In the genomic region with DNA sequence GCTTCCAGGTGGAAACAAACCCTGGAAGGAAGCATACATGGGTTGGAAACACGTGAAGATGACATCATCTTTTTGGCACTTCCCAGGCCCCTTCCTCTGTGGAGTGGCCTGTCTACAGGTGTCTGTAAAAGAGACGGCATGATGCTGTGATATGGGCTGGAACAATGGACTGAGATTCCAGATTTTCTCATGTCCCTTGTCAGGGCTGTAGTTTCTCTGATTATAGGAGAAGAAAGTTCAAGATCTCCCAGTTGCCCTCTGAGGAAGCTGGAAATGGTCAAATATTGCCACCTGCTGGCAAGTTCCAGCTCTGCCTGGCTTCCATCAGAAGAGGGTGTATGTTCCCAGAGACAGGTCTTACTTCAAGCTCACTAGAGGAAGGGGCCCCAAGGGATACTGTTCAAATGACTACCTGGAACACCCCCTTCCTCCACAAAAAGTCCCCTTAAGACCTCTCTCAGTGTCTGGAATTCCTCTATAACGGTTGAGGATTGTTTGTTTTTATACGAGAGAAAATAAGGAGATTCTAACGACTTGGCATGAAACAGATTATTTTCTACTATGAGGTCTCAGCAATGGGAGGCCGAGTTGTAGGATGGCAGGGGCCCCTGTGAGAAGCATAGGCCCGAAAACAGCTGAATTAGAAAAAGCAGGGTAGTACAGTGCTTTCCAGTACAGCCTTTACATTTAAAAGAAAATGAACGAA, we compare ENCODE assay signal across 8 cellular contexts. TPM values are rescaled to one million over a fixed set of nuclear protein-coding genes. Genes with fewer than 3 reads are reported as not detected.
DNase-seq lines count a peak whose midpoint lies in the region; ATAC-seq lines count a peak whose summit lies in the region.

No MANE protein-coding gene starts in this region.

- intact Hi-C loops in activated naive CD4-positive, alpha-beta T cell treated with anti-CD3 and anti-CD28 coated beads for 36 hours (cut with micrococcal nuclease) = loop anchor here (1.0 to 5.0 kb wide), 9 partner anchors 39 to 604 kb away; a partner anchor contains a TSS
- intact Hi-C loops in posterior cingulate gyrus (cut with DNase I) = loop anchor here (1.0 to 5.0 kb wide), 3 partner anchors 39 to 163 kb away; no protein-coding TSS in a partner anchor

- H3K36me3 ChIP-seq in SJSA1 = no peaks in the 10 kb centered on the region

- H3K27ac ChIP-seq in SJSA1 = no peak overlapping the region

- H3K9me3 ChIP-seq in SJSA1 (replicated peaks) = no peaks in the 10 kb centered on the region

- H3K4me3 ChIP-seq in SJSA1 = no peak overlapping the region

- peaks cover 17% of the 10 kb centered on the region for H3K4me1 Mint-ChIP-seq in activated naive CD4-positive, alpha-beta T cell treated with anti-CD3 and anti-CD28 coated beads for 36 hours (ENCODE audit: low read depth)

- peak; percentile 94 for ATAC-seq in GM21786 (IDR thresholded peaks at IDR 0.05; ENCODE audit: unreplicated experiment)

- no peaks in the 10 kb centered on the region for H3K27me3 ChIP-seq in SJSA1 (replicated peaks)

- in situ Hi-C loops in G401 (cut with HindIII; ENCODE audit: low sequenced_read_pairs) = no loop called here

- peak; percentile 89 for DNase-seq in G401 (ENCODE audit: low spot score)
- DNase-seq in Kasumi-1 (lab: John Stamatoyannopoulos, UW) = peak; percentile 79 to 90
- DNase-seq in SJSA1 (ENCODE audit: low read depth in 1 of 2, low spot score in 2 of 2) = peak; percentile 77 to 80
- peak; percentile 92 for DNase-seq in activated naive CD4-positive, alpha-beta T cell treated with anti-CD3 and anti-CD28 coated beads for 36 hours
- peak; percentile 82 for DNase-seq in glomerular visceral epithelial cell (ENCODE audit: extremely low spot score)
- DNase-seq in posterior cingulate gyrus = peak; percentile 45 to 96 (median 80)
- DNase-seq in cortex of kidney (lab: John Stamatoyannopoulos, UW) = no peak

- no peak overlapping the region for H3K4me3 Mint-ChIP-seq in activated naive CD4-positive, alpha-beta T cell treated with anti-CD3 and anti-CD28 coated beads for 36 hours

- no peaks in the 10 kb centered on the region for H3K4me1 ChIP-seq in SJSA1 (replicated peaks)

- no peaks in the 10 kb centered on the region for H3K9me3 Mint-ChIP-seq in activated naive CD4-positive, alpha-beta T cell treated with anti-CD3 and anti-CD28 coated beads for 36 hours

- CTCF ChIA-PET in activated naive CD4-positive, alpha-beta T cell treated with anti-CD3 and anti-CD28 coated beads for 36 hours (lab: Charles Lee) = interaction anchor here (0.6 to 8.5 kb wide), 60 partner anchors 7 to 494 kb away, joined by 3 to 392 read pairs (median 4); a partner anchor contains a TSS

- no peaks in the 10 kb centered on the region for H3K36me3 Mint-ChIP-seq in activated naive CD4-positive, alpha-beta T cell treated with anti-CD3 and anti-CD28 coated beads for 36 hours (ENCODE audit: low read depth)

- no peaks in the 10 kb centered on the region for H3K27me3 Mint-ChIP-seq in activated naive CD4-positive, alpha-beta T cell treated with anti-CD3 and anti-CD28 coated beads for 36 hours (ENCODE audit: low read depth)

- H3K27ac Mint-ChIP-seq in activated naive CD4-positive, alpha-beta T cell treated with anti-CD3 and anti-CD28 coated beads for 36 hours = no peak overlapping the region

RNA-seq across cellular contexts. Expression of a gene that starts 7.3 kb away (rescaled TPM):
- 299 and 371 TPM in 2 replicates for total RNA-seq in G401 (2014; rRNA removed; shearing (Covaris generic))
- total RNA-seq in SJSA1 (2014; rRNA removed; shearing (Covaris generic)) = 463 and 616 TPM in 2 replicates
- total RNA-seq in activated naive CD4-positive, alpha-beta T cell treated with anti-CD3 and anti-CD28 coated beads for 36 hours = 100 to 1,000 TPM; 272 to 284 TPM

RNA-seq across cellular contexts. Expression of a gene that starts 59.1 kb away (rescaled TPM):
- 3.9 and 7.0 TPM in 2 replicates for total RNA-seq in G401 (2014; rRNA removed; shearing (Covaris generic))
- 0.03 and 0.39 TPM in 2 replicates for total RNA-seq in SJSA1 (2014; rRNA removed; shearing (Covaris generic))
- total RNA-seq in activated naive CD4-positive, alpha-beta T cell treated with anti-CD3 and anti-CD28 coated beads for 36 hours = 10 to 100 TPM; 15.5 to 18.5 TPM
